17 cellular contexts compared by ENCODE assay signal in genomic region chr9:4080889-4081548, GRCh38.
A peak's percentile ranks its signal among the peaks of the same experiment; 100 is the strongest.
DNase-seq lines count a peak whose midpoint lies in the region; ATAC-seq and TF ChIP-seq lines count a peak whose summit lies in the region.
"Had no signal": no experiment of that assay in that cellular context is flagged by ENCODE, and none has a peak within 500 bp of the region (broad histone marks: within the 10 kb centered on the region; RNA-seq: fewer than 3 reads in every experiment).

No MANE protein-coding gene starts in this region.

- ATAC-seq in GM21576 (IDR thresholded peaks at IDR 0.05; ENCODE audit: unreplicated experiment) (no peak), HG03039 (IDR thresholded peaks at IDR 0.05; ENCODE audit: unreplicated experiment) (no peak)
- ATAC-seq: activated CD4-positive, CD25-positive, alpha-beta regulatory T cell treated with anti-CD3 and anti-CD28 coated beads, Interleukin-2, amount 50 U/mL, for 24 hours; activated naive CD4-positive, alpha-beta T cell treated with anti-CD3 and anti-CD28 coated beads, Interleukin-2, amount 50 U/mL, for 72 hours; gastrocnemius medialis; psoas muscle had no signal

- H3K27me3 Mint-ChIP-seq in neural progenitor cell (ENCODE audit: insufficient read depth, low read depth) = no peaks in the 10 kb centered on the region

- H3F3A ChIP-seq in GM23248 (ENCODE audit: insufficient read depth) (peaks cover 6% of the 10 kb centered on the region; the same call in 1 of the 2 replicates), neural progenitor cell (ENCODE audit: low read depth) (peaks cover 12% of the 10 kb centered on the region)

- H3K4me1 Mint-ChIP-seq in neural progenitor cell = peaks cover 41% of the 10 kb centered on the region

- no peaks in the 10 kb centered on the region for H3K9me3 ChIP-seq in GM23248 (ENCODE audit: low read depth)
- no peaks in the 10 kb centered on the region for H3K9me3 ChIP-seq in neural progenitor cell (ENCODE audit: low read depth)
- H3K9me3 ChIP-seq: gastrocnemius medialis, psoas muscle had no signal

- H3K79me2 ChIP-seq in GM23248 (ENCODE audit: insufficient read depth) (peaks cover 11% of the 10 kb centered on the region), neural progenitor cell (ENCODE audit: low read depth) (no peaks in the 10 kb centered on the region)

- H3K9ac ChIP-seq in GM23248 = no peak overlapping the region
- no peak overlapping the region for H3K9ac ChIP-seq in neural progenitor cell
- H3K9ac ChIP-seq: BLaER1 had no signal

- H3K4me1 ChIP-seq in GM23248 (ENCODE audit: insufficient read depth) (peaks cover 19% of the 10 kb centered on the region), neural progenitor cell (peaks cover 32% of the 10 kb centered on the region)
- H3K4me1 ChIP-seq: BLaER1, gastrocnemius medialis, psoas muscle had no signal

- H3K36me3 ChIP-seq in GM23248 (ENCODE audit: low read depth) = no peaks in the 10 kb centered on the region
- H3K36me3 ChIP-seq in neural progenitor cell = no peaks in the 10 kb centered on the region
- H3K36me3 ChIP-seq: BLaER1, gastrocnemius medialis had no signal

- H3K27ac ChIP-seq in GM23248 (no peak overlapping the region), neural progenitor cell (no peak overlapping the region)
- H3K27ac ChIP-seq: BLaER1, gastrocnemius medialis, psoas muscle had no signal

- H2AFZ ChIP-seq in GM23248 (no peak overlapping the region), neural progenitor cell (replicated peaks) (no peak overlapping the region)

- WGBS in GM23248 (ENCODE audit: low coverage in 1 of 2, low lambda C conversion rate in 2 of 2, missing lambda C conversion rate in 2 of 2), 2 experiments = 84 to 88% methylated on average over 6 of the region's 6 CpGs

- H3K4me3 Mint-ChIP-seq in neural progenitor cell = no peak overlapping the region

- H4K20me1 ChIP-seq in GM23248 (ENCODE audit: insufficient read depth) = no peaks in the 10 kb centered on the region
- H4K20me1 ChIP-seq in neural progenitor cell (ENCODE audit: low read depth) = no peaks in the 10 kb centered on the region
- H4K20me1 ChIP-seq: BLaER1 had no signal

- H3K27me3 ChIP-seq in GM23248 (replicated peaks; ENCODE audit: insufficient read depth) (no peaks in the 10 kb centered on the region), neural progenitor cell (no peaks in the 10 kb centered on the region)
- H3K27me3 ChIP-seq: BLaER1, gastrocnemius medialis had no signal

- TF ChIP-seq CTCF in neural progenitor cell (IDR thresholded peaks at IDR 0.05) = no peak

- H3K36me3 Mint-ChIP-seq in neural progenitor cell = peaks cover 21% of the 10 kb centered on the region

- no peak overlapping the region for H3K27ac Mint-ChIP-seq in neural progenitor cell
- H3K27ac Mint-ChIP-seq: activated naive CD4-positive, alpha-beta T cell treated with anti-CD3 and anti-CD28 coated beads, Interleukin-2, amount 50 U/mL, for 72 hours had no signal

- peaks cover 5% of the 10 kb centered on the region for H3K9me3 Mint-ChIP-seq in neural progenitor cell

- no peak overlapping the region for H3K4me3 ChIP-seq in GM23248
- H3K4me3 ChIP-seq in neural progenitor cell = no peak overlapping the region
- H3K4me3 ChIP-seq: BLaER1, gastrocnemius medialis, psoas muscle had no signal

- in situ Hi-C loops in GM23248 (cut with MboI) = no loop called here

- DNase-seq in GM23248 = no peak
- peak; percentile 33 for DNase-seq in NCI-H2227 treated with DMSO at 0.1 percent for 48 hours (lab: John Stamatoyannopoulos, UW)
- peak; percentile 24 for DNase-seq in fibroblast of gingiva (ENCODE audit: low read depth)
- peak; percentile 42 for DNase-seq in neural progenitor cell (ENCODE audit: low spot score)
- DNase-seq in GF-D8 (lab: John Stamatoyannopoulos, UW) = no peak
- no peak for DNase-seq in foreskin melanocyte
- DNase-seq: gastrocnemius medialis, KG1, kidney, NCI-H1436, psoas muscle, SW 1271 had no signal

- no peaks in the 10 kb centered on the region for H3K9me2 ChIP-seq in GM23248 (ENCODE audit: insufficient read depth)

- H3K4me2 ChIP-seq in GM23248 (ENCODE audit: unreplicated experiment) (peak overlapping the region; percentile 1), neural progenitor cell (no peak overlapping the region)
- H3K4me2 ChIP-seq: BLaER1 had no signal

Comparison
In these comparisons a context has a peak if more than half of its experiments do, and no peak if none do; other contexts are left out.
1. DNase-seq: peak in NCI-H2227 treated with DMSO at 0.1 percent for 48 hours (single experiment), fibroblast of gingiva (single experiment) and neural progenitor cell (single experiment); none in GM23248 (single experiment), GF-D8 (single experiment) and foreskin melanocyte (single experiment).